Comparison of ENCODE assay signal across 9 cellular contexts in the genomic region with DNA sequence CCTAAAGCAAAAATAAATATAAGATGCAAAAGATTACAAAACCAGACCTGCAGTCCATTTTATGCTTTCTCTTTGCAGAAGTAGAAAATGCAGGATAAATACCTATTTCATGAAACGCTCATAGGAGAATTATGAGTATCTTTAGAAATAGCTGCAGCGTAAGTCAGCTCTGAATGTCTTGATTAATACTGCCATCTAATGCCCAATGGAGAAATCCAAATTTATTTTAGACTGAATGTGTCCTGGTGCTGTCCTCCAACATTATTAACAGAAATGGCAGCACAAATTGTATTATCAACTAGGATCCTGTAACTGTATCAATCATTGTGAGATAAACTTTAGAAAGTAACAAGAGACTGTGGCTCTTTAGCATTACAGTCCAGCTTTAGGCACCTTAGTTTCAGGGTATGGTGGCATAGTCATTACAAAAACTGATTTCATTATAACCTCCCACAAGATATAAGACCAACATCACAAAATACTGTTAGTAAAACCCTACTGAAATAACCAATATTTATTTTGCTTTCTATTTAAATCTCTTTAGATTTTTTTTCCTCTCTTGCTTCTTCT.
DNase-seq lines count a peak whose midpoint lies in the region; TF ChIP-seq lines count a peak whose summit lies in the region.
"Had no signal": no experiment of that assay in that cellular context is flagged by ENCODE, and none has a peak within 500 bp of the region (broad histone marks: within the 10 kb centered on the region; RNA-seq: fewer than 3 reads in every experiment).

No MANE protein-coding gene starts in this region.

- no peaks in the 10 kb centered on the region for H3K9me2 ChIP-seq in OCI-LY7 (ENCODE audit: insufficient read depth, low read length)

- H3K27ac ChIP-seq in OCI-LY7 (ENCODE audit: low read depth, low read length, poor library complexity, severe bottlenecking), result no peak overlapping the region
- H3K27ac ChIP-seq in smooth muscle cell (ENCODE audit: low read depth), result no peak overlapping the region

- H3K4me1 ChIP-seq in OCI-LY7 (ENCODE audit: insufficient read depth, low read length, poor library complexity, severe bottlenecking) (no peaks in the 10 kb centered on the region), smooth muscle cell (ENCODE audit: low read depth) (no peaks in the 10 kb centered on the region)

- intact Hi-C loops in OCI-LY7 (cut with micrococcal nuclease; ENCODE audit: unreplicated experiment), result no loop called here

- BruUV-seq in OCI-LY7 (replicated peaks; lab: Mats Ljungman, UMichigan), result no TSS peak

- H3K9ac ChIP-seq in smooth muscle cell (ENCODE audit: low read depth), result no peak overlapping the region

- POLR2A ChIA-PET in OCI-LY7 (lab: Charles Lee), result interaction anchor here (1.0 to 3.4 kb wide), 10 partner anchors 9 to 759 kb away, joined by 3 to 20 read pairs (median 4); no protein-coding TSS in a partner anchor

- H4K20me1 ChIP-seq in OCI-LY7 (ENCODE audit: insufficient read depth, low read length), result 0 out of 2 replicates have a peak, but pooled peaks cover 2% of the 10 kb centered on the region
- H4K20me1 ChIP-seq in smooth muscle cell (ENCODE audit: low read depth), result no peaks in the 10 kb centered on the region

- H3K79me2 ChIP-seq in OCI-LY7 (ENCODE audit: insufficient read depth, low read depth, low read length) (no peaks in the 10 kb centered on the region), smooth muscle cell (ENCODE audit: low read depth) (no peaks in the 10 kb centered on the region)

- H2AFZ ChIP-seq in OCI-LY7 (ENCODE audit: low read length) (no peak overlapping the region), smooth muscle cell (ENCODE audit: low read depth) (no peak overlapping the region)

- H3K4me3 ChIP-seq in OCI-LY7 (ENCODE audit: low read depth, low read length, poor library complexity, severe bottlenecking), result no peak overlapping the region
- H3K4me3 ChIP-seq in smooth muscle cell, result no peak overlapping the region

- H3K9me3 ChIP-seq in OCI-LY7 (ENCODE audit: low read length) (no peaks in the 10 kb centered on the region), smooth muscle cell (replicated peaks; ENCODE audit: low read depth) (no peaks in the 10 kb centered on the region)

- DNase-seq in NCI-H1092 treated with DMSO at 0.1 percent for 48 hours (lab: John Stamatoyannopoulos, UW) (peak; percentile 58), NCI-H1092 (lab: John Stamatoyannopoulos, UW) (no peak), OCI-LY7 (ENCODE audit: low spot score) (peak; percentile 44), erythroblast (lab: John Stamatoyannopoulos, UW) (peak; percentile 2 to 6), smooth muscle cell (lab: John Stamatoyannopoulos, UW; ENCODE audit: unreplicated experiment) (no peak), EL (no peak), NCI-H2171 treated with DMSO at 0.1 percent for 48 hours (lab: John Stamatoyannopoulos, UW) (no peak), NCI-H187 treated with DMSO at 0.1 percent for 48 hours (lab: John Stamatoyannopoulos, UW) (no peak)
- DNase-seq: activated T-cell treated with anti-CD3 and anti-CD28 coated beads, Interleukin-2, amount 50 U/mL, for 72 hours had no signal

- H3F3A ChIP-seq in smooth muscle cell (ENCODE audit: low read depth), result no peaks in the 10 kb centered on the region

- CTCF ChIA-PET in OCI-LY7 (lab: Charles Lee; ENCODE audit: unreplicated experiment), result interaction anchor here (0.6 kb wide), 1 partner anchor 198 kb away, joined by 3 read pairs; no protein-coding TSS in a partner anchor

- 81% methylated on average over 2 of the region's 2 CpGs for WGBS in smooth muscle cell (ENCODE audit: low lambda C conversion rate)

- H3K36me3 ChIP-seq in OCI-LY7 (ENCODE audit: insufficient read depth, low read length), result no peaks in the 10 kb centered on the region
- no peaks in the 10 kb centered on the region for H3K36me3 ChIP-seq in smooth muscle cell (ENCODE audit: low read depth)

- no peaks in the 10 kb centered on the region for H3K27me3 ChIP-seq in smooth muscle cell (ENCODE audit: low read depth)

- TF ChIP-seq CTCF in OCI-LY7 (conservative IDR thresholded peaks at IDR 0.05; ENCODE audit: low read length) (no peak), smooth muscle cell (IDR thresholded peaks at IDR 0.05; ENCODE audit: borderline replicate concordance, insufficient read depth, poor library complexity, severe bottlenecking) (peak; percentile 50)

- no peak for TF ChIP-seq POLR2A in erythroblast (IDR thresholded peaks at IDR 0.05; ENCODE audit: low read length)

- no peak overlapping the region for H3K4me2 ChIP-seq in OCI-LY7 (ENCODE audit: low read length)
- H3K4me2 ChIP-seq in smooth muscle cell, result no peak overlapping the region

Comparison
In these comparisons a context has a peak if more than half of its experiments do, and no peak if none do; other contexts are left out.
1. DNase-seq: peak in NCI-H1092 treated with DMSO at 0.1 percent for 48 hours (single experiment), OCI-LY7 (single experiment) and erythroblast (2 of 2); none in NCI-H1092 (single experiment), smooth muscle cell (single experiment), EL (single experiment), NCI-H2171 treated with DMSO at 0.1 percent for 48 hours (single experiment) and NCI-H187 treated with DMSO at 0.1 percent for 48 hours (single experiment).